In the genomic region with DNA sequence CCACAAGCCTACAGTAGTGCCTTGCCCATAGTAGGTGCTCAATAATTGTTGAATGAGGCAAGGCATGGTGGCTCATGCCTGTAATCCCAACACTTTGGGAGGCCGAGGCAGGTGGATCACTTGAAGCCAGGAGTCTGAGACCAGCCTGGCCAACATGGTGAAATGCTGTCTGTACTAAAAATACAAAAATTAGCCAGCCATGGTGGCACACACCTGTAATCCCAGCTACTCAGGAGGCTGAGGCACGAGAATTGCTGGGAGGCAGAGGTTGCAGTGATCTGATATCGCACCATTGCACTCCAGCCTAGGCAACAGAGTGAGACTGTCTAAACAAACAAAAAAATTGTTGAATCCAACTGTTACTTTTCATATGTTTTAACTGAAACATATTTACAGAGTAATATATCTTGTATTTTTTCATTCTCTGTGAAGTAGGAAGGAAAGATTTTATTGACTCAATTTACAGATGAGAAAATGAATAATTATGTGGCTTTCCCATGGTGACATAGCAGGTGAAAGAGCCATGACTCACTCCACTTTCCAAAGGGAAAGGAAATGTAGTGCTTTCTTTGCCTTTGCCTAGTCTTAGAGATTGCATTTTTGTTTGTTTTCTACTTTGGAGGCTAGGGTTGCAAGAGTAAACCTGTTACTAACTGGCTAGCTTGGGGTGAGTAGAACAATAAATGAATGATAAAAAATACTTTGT, we compare ENCODE assay signal across 15 cellular contexts.
DNase-seq lines count a peak whose midpoint lies in the region; ATAC-seq, FAIRE-seq and TF ChIP-seq lines count a peak whose summit lies in the region.
"Had no signal": no experiment of that assay in that cellular context is flagged by ENCODE, and none has a peak within 500 bp of the region (broad histone marks: within the 10 kb centered on the region; RNA-seq: fewer than 3 reads in every experiment).

No MANE protein-coding gene starts in this region.

- H4K20me1 ChIP-seq in HCT116 (ENCODE audit: insufficient read depth) (no peaks in the 10 kb centered on the region), hepatocyte (ENCODE audit: insufficient read depth, poor library complexity, severe bottlenecking) (no peaks in the 10 kb centered on the region)

- H3K36me3 ChIP-seq in HCT116 (ENCODE audit: control insufficient read depth in 1 of 2, insufficient read depth in 2 of 2, low read length in 2 of 2) (no peaks in the 10 kb centered on the region), hepatocyte (replicated peaks; ENCODE audit: insufficient read depth, low read depth) (no peaks in the 10 kb centered on the region), HAP-1 (replicated peaks) (no peaks in the 10 kb centered on the region)
- H3K36me3 ChIP-seq: prostate gland had no signal

- TF ChIP-seq RAD21 in HCT116 (IDR thresholded peaks at IDR 0.05; ENCODE audit: low read depth): no peak

- H3K27ac ChIP-seq in HCT116 (ENCODE audit: low read depth, low read length) (no peak overlapping the region), hepatocyte (peak overlapping the region; percentile 3)
- H3K27ac ChIP-seq: prostate gland had no signal

- WGBS in hepatocyte (ENCODE audit: low lambda C conversion rate, missing lambda C conversion rate): 93% methylated on average over 3 of the region's 3 CpGs

- RAD21 ChIA-PET in HCT116 (lab: Charles Lee; ENCODE audit: low non-redundant PET in 1 of 2, low total read pairs in 2 of 2, uncharacterized antibody in 2 of 2, unreplicated experiment in 2 of 2): no interaction called here

- TF ChIP-seq POLR2A in HCT116 (IDR thresholded peaks at IDR 0.05; ENCODE audit: borderline replicate concordance, extremely low read depth, insufficient read depth, insufficient read length): no peak

- intact Hi-C loops in HCT116 (cut with micrococcal nuclease): no loop called here

- peaks cover 0 to 5% of the 10 kb centered on the region in 2 experiments; a peak in 1 of 4 replicates for H3K4me1 ChIP-seq in HCT116 (ENCODE audit: control insufficient read depth in 1 of 2, insufficient read depth in 2 of 2, low read length in 2 of 2)
- H3K4me1 ChIP-seq in hepatocyte (ENCODE audit: insufficient read depth): no peaks in the 10 kb centered on the region
- no peaks in the 10 kb centered on the region for H3K4me1 ChIP-seq in HAP-1
- H3K4me1 ChIP-seq: prostate gland had no signal

- DNase-seq in ACHN (peak; percentile 17), HCT116 (ENCODE audit: low read depth, low spot score) (no peak), amniotic epithelial cell (ENCODE audit: low read depth) (peak; percentile 81), hepatocyte (ENCODE audit: low spot score) (no peak), frontal cortex (ENCODE audit: low spot score in 2 of 2) (no peak), HAP-1 (ENCODE audit: low spot score in 2 of 2) (no peak), NOMO-1 (lab: John Stamatoyannopoulos, UW; ENCODE audit: unreplicated experiment in 2 of 2) (no peak)
- DNase-seq: activated B cell treated with CpG ODN at 0.5 μM for 24 hours; activated T-cell treated with anti-CD3 and anti-CD28 coated beads, Interleukin-2, amount 50 U/mL, for 48 hours; caudate nucleus; H7; head of caudate nucleus; stimulated activated CD4-positive, alpha-beta T cell treated with anti-CD3 and anti-CD28 coated beads, Interleukin-4, amount 100 ng/mL, for 4 hours had no signal

- H3K9me3 ChIP-seq in HCT116 (ENCODE audit: control insufficient read depth in 1 of 2, insufficient read depth in 1 of 2, low read depth in 1 of 2, low read length in 2 of 2) (no peaks in the 10 kb centered on the region), hepatocyte (ENCODE audit: low read depth) (no peaks in the 10 kb centered on the region), HAP-1 (no peaks in the 10 kb centered on the region)
- H3K9me3 ChIP-seq: prostate gland had no signal

- in situ Hi-C loops in ACHN (cut with HindIII; ENCODE audit: low pct_ligation_motif_present, low pct_unique_long_range_greater_than_20kb, low sequenced_read_pairs): no loop called here
- in situ Hi-C loops in HAP-1 (cut with MboI; ENCODE audit: low sequenced_read_pairs): no loop called here

- TF ChIP-seq CTCF in HCT116 (IDR thresholded peaks at IDR 0.05 in 2 of 3, conservative IDR thresholded peaks at IDR 0.05 in 1 of 3; ENCODE audit: borderline replicate concordance in 1 of 3, insufficient read depth in 1 of 3, low read depth in 2 of 3, low read length in 2 of 3) (no peak), hepatocyte (IDR thresholded peaks at IDR 0.05; ENCODE audit: poor library complexity) (no peak)

- no peak for FAIRE-seq in frontal cortex (lab: Jason Lieb, UNC)

- no TSS peak for BruUV-seq in HCT116 (replicated peaks; lab: Mats Ljungman, UMichigan)

- H3K4me2 ChIP-seq in HCT116 (ENCODE audit: low read length): no peak overlapping the region
- no peak overlapping the region for H3K4me2 ChIP-seq in hepatocyte

- no peaks in the 10 kb centered on the region for H3K27me3 ChIP-seq in HCT116 (ENCODE audit: insufficient read depth, low read length)
- H3K27me3 ChIP-seq in hepatocyte: no peaks in the 10 kb centered on the region
- no peaks in the 10 kb centered on the region for H3K27me3 ChIP-seq in HAP-1 (ENCODE audit: low read depth)

- no peaks in the 10 kb centered on the region for H3K9me2 ChIP-seq in HCT116 (ENCODE audit: insufficient read depth)
- no peaks in the 10 kb centered on the region for H3K9me2 ChIP-seq in hepatocyte (replicated peaks; ENCODE audit: insufficient read depth)

- H3K79me2 ChIP-seq in HCT116 (ENCODE audit: insufficient read depth, low read length) (no peaks in the 10 kb centered on the region), hepatocyte (no peaks in the 10 kb centered on the region)

- no peak overlapping the region for H3K4me3 ChIP-seq in HCT116 (replicated peaks in 1 of 2; ENCODE audit: low read depth in 1 of 2, low read length in 2 of 2)
- H3K4me3 ChIP-seq in hepatocyte: no peak overlapping the region
- no peak overlapping the region for H3K4me3 ChIP-seq in HAP-1
- H3K4me3 ChIP-seq: prostate gland had no signal

- POLR2A ChIA-PET in HCT116 (lab: Charles Lee): no interaction called here

- no peak for ATAC-seq in HCT116
- ATAC-seq in GM21515 (IDR thresholded peaks at IDR 0.05; ENCODE audit: unreplicated experiment): no peak

- H3K9ac ChIP-seq in HCT116 (ENCODE audit: low read length): no peak overlapping the region

- CTCF ChIA-PET in HCT116 (lab: Charles Lee): no interaction called here

- H2AFZ ChIP-seq in HCT116 (ENCODE audit: low read depth, low read length, poor library complexity, severe bottlenecking) (no peak overlapping the region), hepatocyte (no peak overlapping the region)

TF ChIP-seq in HCT116, 20 proteins besides CTCF, POLR2A, EP300 and RAD21:
- TF ChIP-seq JUND (IDR thresholded peaks at IDR 0.05) (peak; percentile 13; the same call in 1 of the 2 replicates), ZFX (IDR thresholded peaks at IDR 0.05) (no peak), FOSL1 (IDR thresholded peaks at IDR 0.05; ENCODE audit: low read depth) (peak; percentile 33; the same call in 1 of the 2 replicates), EZH2 (IDR thresholded peaks at IDR 0.05) (no peak), CBX3 (IDR thresholded peaks at IDR 0.05; ENCODE audit: low read depth) (no peak), TCF7L2 (IDR thresholded peaks at IDR 0.05; ENCODE audit: borderline replicate concordance, extremely low read depth, insufficient read depth, insufficient read length) (no peak), REST (IDR thresholded peaks at IDR 0.05; ENCODE audit: low read depth) (no peak)

Comparison
In these comparisons a context has a peak if more than half of its experiments do, and no peak if none do; other contexts are left out.
1. DNase-seq: peak in ACHN (single experiment) and amniotic epithelial cell (single experiment); none in HCT116 (single experiment), hepatocyte (single experiment), frontal cortex (0 of 2), HAP-1 (0 of 2) and NOMO-1 (0 of 2).